ENCODE assay signal across 34 cellular contexts in the genomic region with DNA sequence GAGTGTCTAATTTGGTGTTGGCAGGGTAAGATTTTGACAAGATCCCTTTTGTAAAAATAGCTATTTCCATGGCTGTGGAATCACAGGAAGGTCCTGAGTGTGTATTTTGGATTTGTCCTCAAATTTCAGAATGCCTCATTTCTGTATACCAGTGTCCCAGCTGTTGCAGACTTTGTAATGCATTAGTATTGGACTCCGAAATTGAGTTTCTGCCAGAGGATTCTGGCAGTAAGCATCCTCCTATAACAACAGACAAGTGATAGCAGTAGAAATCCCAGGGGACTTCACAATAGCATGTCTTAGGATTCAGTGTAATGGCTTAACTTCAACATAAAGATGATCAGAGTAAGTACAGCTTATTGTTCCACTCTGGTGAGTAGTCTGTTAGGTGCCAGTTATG.
DNase-seq lines count a peak whose midpoint lies in the region; ATAC-seq and TF ChIP-seq lines count a peak whose summit lies in the region.
"Had no signal": no experiment of that assay in that cellular context is flagged by ENCODE, and none has a peak within 500 bp of the region (broad histone marks: within the 10 kb centered on the region; RNA-seq: fewer than 3 reads in every experiment).

No MANE protein-coding gene starts in this region.

- DNase-seq in left cardiac atrium (no peak), right atrium auricular region (ENCODE audit: low spot score) (no peak), SJCRH30 (peak; percentile 74 to 92), left kidney (ENCODE audit: low read depth, low spot score) (peak; percentile 24), MG63 (no peak), uterus (no peak)
- DNase-seq in stimulated activated naive CD8-positive, alpha-beta T cell treated with anti-CD3 and anti-CD28 coated beads, Interleukin-15, Interleukin-2, amounts not matched to agents 100 U/mL and 50 U/mL, for 24 hours = no peak
- DNase-seq: activated CD4-positive, alpha-beta T cell treated with anti-CD3 and anti-CD28 coated beads, Interleukin-2, amount 10 ng/mL, durations not matched to agents 24 days and 14 days; activated CD8-positive, alpha-beta memory T cell treated with anti-CD3 and anti-CD28 coated beads for 24 hours; activated effector memory CD4-positive, alpha-beta T cell treated with Interleukin-2 at 50 U/mL for 16 hours; activated naive CD8-positive, alpha-beta T cell treated with anti-CD3 and anti-CD28 coated beads, Interleukin-2, amount 10 ng/mL, durations not matched to agents 7 days and 5 days; activated T-cell treated with anti-CD3 and anti-CD28 coated beads for 4 hours; aorta; caudate nucleus; CD4-positive, alpha-beta memory T cell; effector memory CD8-positive, alpha-beta T cell; EL; foreskin keratinocyte; heart right ventricle; Kasumi-1; kidney; mucosa of descending colon; NCI-H1436 treated with DMSO at 0.1 percent for 48 hours; NCI-H526; Peyer's patch; SIG-M5; stimulated activated naive CD4-positive, alpha-beta T cell; T-helper 9 cell; upper lobe of right lung had no signal

- TF ChIP-seq CTCF in right atrium auricular region (IDR thresholded peaks at IDR 0.05) = no peak
- no peak for TF ChIP-seq CTCF in uterus (IDR thresholded peaks at IDR 0.05)

- peak; percentile 15 to 48 for ATAC-seq in left cardiac atrium
- no peak for ATAC-seq in stimulated activated naive CD8-positive, alpha-beta T cell treated with anti-CD3 and anti-CD28 coated beads, Interleukin-15, Interleukin-2, amounts not matched to agents 100 U/mL and 50 U/mL, for 24 hours
- ATAC-seq: effector memory CD8-positive, alpha-beta T cell; foreskin keratinocyte; GM23338; mucosa of descending colon; natural killer cell treated with Interleukin-12 subunit alpha and Interleukin-12 subunit beta and Interleukin-15 and Interleukin-18, amount 100 ng/mL, for 72 hours; upper lobe of right lung had no signal

- H3K4me1 ChIP-seq in right atrium auricular region = no peaks in the 10 kb centered on the region
- H3K4me1 ChIP-seq in SJCRH30 = peaks cover 15% of the 10 kb centered on the region
- no peaks in the 10 kb centered on the region for H3K4me1 ChIP-seq in uterus
- H3K4me1 ChIP-seq: foreskin keratinocyte, Peyer's patch, suprapubic skin, upper lobe of right lung had no signal

- H3K27me3 ChIP-seq in right atrium auricular region = no peaks in the 10 kb centered on the region
- H3K27me3 ChIP-seq in SJCRH30 = no peaks in the 10 kb centered on the region
- no peaks in the 10 kb centered on the region for H3K27me3 ChIP-seq in MG63
- no peaks in the 10 kb centered on the region for H3K27me3 ChIP-seq in uterus
- H3K27me3 ChIP-seq: heart right ventricle, Peyer's patch, suprapubic skin, upper lobe of right lung had no signal

- H3K9me3 ChIP-seq in right atrium auricular region (peaks cover 0 to 8% of the 10 kb centered on the region in 2 donors), SJCRH30 (replicated peaks) (no peaks in the 10 kb centered on the region; the same call in 1 of the 2 replicates), MG63 (no peaks in the 10 kb centered on the region), uterus (peaks cover 0 to 7% of the 10 kb centered on the region in 2 donors)
- H3K9me3 ChIP-seq: mucosa of descending colon, Peyer's patch, suprapubic skin, upper lobe of right lung had no signal

- intact Hi-C loops in left cardiac atrium (cut with DNase I) (no loop called here), uterus (cut with DNase I; ENCODE audit: low total_unique reads) (no loop called here)

- H3K4me3 ChIP-seq in right atrium auricular region (no peak overlapping the region), SJCRH30 (no peak overlapping the region), MG63 (no peak overlapping the region), uterus (no peak overlapping the region)
- H3K4me3 ChIP-seq: GM23338, heart right ventricle, lung, mucosa of descending colon, Peyer's patch, smooth muscle cell, suprapubic skin, upper lobe of right lung had no signal

- H3K36me3 ChIP-seq in right atrium auricular region (no peaks in the 10 kb centered on the region), SJCRH30 (no peaks in the 10 kb centered on the region; the same call in 1 of the 2 replicates), MG63 (no peaks in the 10 kb centered on the region), uterus (no peaks in the 10 kb centered on the region)
- H3K36me3 ChIP-seq: heart right ventricle, Peyer's patch, suprapubic skin, upper lobe of right lung had no signal

- no peak for TF ChIP-seq POLR2A in uterus (IDR thresholded peaks at IDR 0.05)

- H3K27ac ChIP-seq in right atrium auricular region = no peak overlapping the region
- peak overlapping the region; percentile 21 for H3K27ac ChIP-seq in SJCRH30
- H3K27ac ChIP-seq in uterus = no peak overlapping the region
- H3K27ac ChIP-seq: foreskin keratinocyte, heart right ventricle, Peyer's patch, suprapubic skin, upper lobe of right lung had no signal

Comparison
In these comparisons a context has a peak if more than half of its experiments do, and no peak if none do; other contexts are left out.
1. DNase-seq: peak in SJCRH30 (2 of 2) and left kidney (single experiment); none in left cardiac atrium (single experiment), right atrium auricular region (single experiment), stimulated activated naive CD8-positive, alpha-beta T cell treated with anti-CD3 and anti-CD28 coated beads, Interleukin-15, Interleukin-2, amounts not matched to agents 100 U/mL and 50 U/mL, for 24 hours (single experiment), MG63 (single experiment) and uterus (0 of 2).